ENCODE assay signal across 21 cellular contexts in genomic region chr1:79380078-79380477, GRCh38.
DNase-seq lines count a peak whose midpoint lies in the region; ATAC-seq and TF ChIP-seq lines count a peak whose summit lies in the region.
"Had no signal": no experiment of that assay in that cellular context is flagged by ENCODE, and none has a peak within 500 bp of the region (broad histone marks: within the 10 kb centered on the region; RNA-seq: fewer than 3 reads in every experiment).

No MANE protein-coding gene starts in this region.

- no peak overlapping the region for H4K8ac ChIP-seq in mesendoderm (ENCODE audit: low read depth, low read length)

- peak; percentile 12 for DNase-seq in DMS53 (lab: John Stamatoyannopoulos, UW)
- no peak for DNase-seq in DMS53 treated with DMSO at 0.1 percent for 48 hours (lab: John Stamatoyannopoulos, UW; ENCODE audit: unreplicated experiment)
- peak; percentile 59 for DNase-seq in NCI-H69 (lab: John Stamatoyannopoulos, UW)
- no peak for DNase-seq in WTC11 (ENCODE audit: low spot score)
- peak; percentile 23 for DNase-seq in mesendoderm
- DNase-seq in amygdala (lab: John Stamatoyannopoulos, UW), result no peak
- no peak for DNase-seq in esophagus squamous epithelium (lab: John Stamatoyannopoulos, UW)
- no peak for DNase-seq in uterus
- DNase-seq: DMS 273 treated with DMSO at 0.1 percent for 48 hours; GDM1; HCEC 1CT; MV-4-11; NCI-H1417 treated with DMSO at 0.1 percent for 48 hours; NCI-H187 treated with DMSO at 0.1 percent for 48 hours; NCI-H226; NCI-H524; NK-92 treated with Interleukin-12 subunit alpha and Interleukin-12 subunit beta, amount 100 ng/mL, for 24 hours; PC-9 had no signal

- H3K18ac ChIP-seq in mesendoderm (ENCODE audit: low read length), result no peak overlapping the region

- TF ChIP-seq POLR2A in esophagus squamous epithelium (IDR thresholded peaks at IDR 0.05), result no peak
- no peak for TF ChIP-seq POLR2A in uterus (IDR thresholded peaks at IDR 0.05)

- no peak overlapping the region for H3K23ac ChIP-seq in mesendoderm (ENCODE audit: low read length)

- H2BK15ac ChIP-seq in mesendoderm (replicated peaks; ENCODE audit: low read depth), result no peak overlapping the region

- H3K56ac ChIP-seq in mesendoderm (ENCODE audit: low read length), result no peak overlapping the region

- no peak overlapping the region for H3K27ac Mint-ChIP-seq in WTC11

- H3K4me1 ChIP-seq in mesendoderm (ENCODE audit: control insufficient read depth, low read depth, low read length) (no peaks in the 10 kb centered on the region), esophagus squamous epithelium (no peaks in the 10 kb centered on the region), uterus (no peaks in the 10 kb centered on the region)

- H3K4me1 Mint-ChIP-seq in WTC11, result peaks cover 20% of the 10 kb centered on the region

- no peaks in the 10 kb centered on the region; the same call in 1 of the 2 replicates for H3K9me3 Mint-ChIP-seq in WTC11

- no peak for ATAC-seq in WTC11
- ATAC-seq: K562 had no signal

- H3K9ac ChIP-seq in mesendoderm (ENCODE audit: low read length), result no peak overlapping the region

- H3K36me3 ChIP-seq in mesendoderm (ENCODE audit: control insufficient read depth, insufficient read depth, low read length) (no peaks in the 10 kb centered on the region), esophagus squamous epithelium (no peaks in the 10 kb centered on the region), uterus (peaks cover 0 to 2% of the 10 kb centered on the region in 2 donors)

- H2BK5ac ChIP-seq in mesendoderm (ENCODE audit: low read length), result no peak overlapping the region

- no peak overlapping the region for H3K4me3 Mint-ChIP-seq in WTC11

- H3K9me3 ChIP-seq in esophagus squamous epithelium, result no peaks in the 10 kb centered on the region
- H3K9me3 ChIP-seq in uterus, result no peaks in the 10 kb centered on the region

- H4K5ac ChIP-seq in mesendoderm (ENCODE audit: low read length), result no peak overlapping the region

- no peak overlapping the region for H3K4ac ChIP-seq in mesendoderm (ENCODE audit: low read depth, low read length)

- H3K79me2 ChIP-seq in mesendoderm (ENCODE audit: control insufficient read depth, insufficient read depth, low read length), result no peaks in the 10 kb centered on the region

- H3K4me3 ChIP-seq in mesendoderm (ENCODE audit: low read length), result no peak overlapping the region
- H3K4me3 ChIP-seq in esophagus squamous epithelium, result no peak overlapping the region
- H3K4me3 ChIP-seq in uterus, result no peak overlapping the region
- H3K4me3 ChIP-seq: K562, PC-9 had no signal

- intact Hi-C loops in esophagus squamous epithelium (cut with DNase I) (no loop called here), uterus (cut with DNase I; ENCODE audit: low total_unique reads) (no loop called here)

- POLR2A ChIA-PET in WTC11 (lab: Charles Lee), result no interaction called here

- no peaks in the 10 kb centered on the region for H3K27me3 ChIP-seq in mesendoderm (ENCODE audit: insufficient read depth, low read length, poor library complexity)
- H3K27me3 ChIP-seq in esophagus squamous epithelium, result no peaks in the 10 kb centered on the region
- no peaks in the 10 kb centered on the region for H3K27me3 ChIP-seq in uterus

- no peak overlapping the region for H2BK120ac ChIP-seq in mesendoderm (ENCODE audit: low read depth, low read length)

- H3K27ac ChIP-seq in mesendoderm (ENCODE audit: low read depth, low read length), result no peak overlapping the region
- no peak overlapping the region for H3K27ac ChIP-seq in esophagus squamous epithelium
- H3K27ac ChIP-seq in uterus, result no peak overlapping the region
- H3K27ac ChIP-seq: 22Rv1, PC-9, RWPE1 had no signal

- CTCF ChIA-PET in WTC11 (lab: Charles Lee), result interaction anchor here (0.7 to 1.2 kb wide), 2 partner anchors 8 to 13 kb away, joined by 3 to 4 read pairs; no protein-coding TSS in a partner anchor

- no peaks in the 10 kb centered on the region for H3K27me3 Mint-ChIP-seq in WTC11 (ENCODE audit: low read depth)

- no peaks in the 10 kb centered on the region; the same call in 1 of the 2 replicates for H3K36me3 Mint-ChIP-seq in WTC11

- no peak overlapping the region for H2AK5ac ChIP-seq in mesendoderm (ENCODE audit: low read length)

- no peak overlapping the region for H3K4me2 ChIP-seq in mesendoderm (ENCODE audit: low read length)
- H3K4me2 ChIP-seq: PC-9 had no signal

- H3K79me1 ChIP-seq in mesendoderm (ENCODE audit: low read length), result no peaks in the 10 kb centered on the region

- TF ChIP-seq CTCF in WTC11 (IDR thresholded peaks at IDR 0.05), result peak; percentile 26; the same call in 1 of the 2 replicates
- no peak for TF ChIP-seq CTCF in esophagus squamous epithelium (IDR thresholded peaks at IDR 0.05)
- no peak for TF ChIP-seq CTCF in uterus (IDR thresholded peaks at IDR 0.05)

- no CpG with 5 or more reads among the region's 3 CpGs for WGBS in mesendoderm (ENCODE audit: extremely low coverage, insufficient coverage, low lambda C conversion rate)
- 72 to 78% methylated on average over 3 of the region's 3 CpGs for WGBS in esophagus squamous epithelium, 2 donors

TF ChIP-seq in WTC11, 78 proteins besides CTCF, POLR2A, EP300 and RAD21 (continues in another document):
- TF ChIP-seq ATF3 (CRISPR knock-in tag; conservative IDR thresholded peaks at IDR 0.05) (no peak), TCF7 (CRISPR knock-in tag; IDR thresholded peaks at IDR 0.05; ENCODE audit: low read depth) (no peak), ARID4B (CRISPR knock-in tag; IDR thresholded peaks at IDR 0.05; ENCODE audit: borderline replicate concordance) (no peak), STAT6 (CRISPR knock-in tag; conservative IDR thresholded peaks at IDR 0.05; ENCODE audit: low read depth) (no peak), ZNF416 (CRISPR knock-in tag; IDR thresholded peaks at IDR 0.05) (no peak), CDX4 (CRISPR knock-in tag; IDR thresholded peaks at IDR 0.05; ENCODE audit: borderline replicate concordance) (no peak), ZNF219 (CRISPR knock-in tag; IDR thresholded peaks at IDR 0.05; ENCODE audit: borderline replicate concordance) (no peak), ZNF396 (CRISPR knock-in tag; IDR thresholded peaks at IDR 0.05; ENCODE audit: borderline replicate concordance) (no peak), FOXP1 (CRISPR knock-in tag; IDR thresholded peaks at IDR 0.05; ENCODE audit: borderline replicate concordance) (no peak), EMX1 (CRISPR knock-in tag; IDR thresholded peaks at IDR 0.05) (no peak)

Comparison
In these comparisons a context has a peak if more than half of its experiments do, and no peak if none do; other contexts are left out.
1. DNase-seq: peak in DMS53 (single experiment), NCI-H69 (single experiment) and mesendoderm (single experiment); none in DMS53 treated with DMSO at 0.1 percent for 48 hours (single experiment), WTC11 (single experiment), amygdala (0 of 56), esophagus squamous epithelium (single experiment) and uterus (0 of 2).